ENCODE assay signal across 2 cellular contexts in the genomic region with DNA sequence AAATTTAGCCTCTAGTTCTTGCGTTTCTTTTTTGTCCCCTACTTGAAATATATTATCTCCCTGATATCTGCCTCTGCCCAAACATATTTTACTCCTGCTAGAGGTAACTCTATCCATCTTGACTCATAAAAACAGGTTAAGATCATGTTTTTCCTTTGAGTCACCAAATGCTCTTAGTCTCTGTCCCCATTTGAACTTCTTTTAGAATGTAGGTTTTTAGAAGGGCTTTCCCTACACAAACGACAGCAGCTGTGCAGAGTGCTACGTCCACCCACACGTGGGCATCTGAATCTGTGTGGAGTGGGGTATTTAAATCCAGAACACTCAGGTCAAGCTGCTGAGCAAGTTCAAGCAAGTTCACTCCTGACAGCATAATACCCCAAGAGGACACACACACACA.
A peak's percentile ranks its signal among the peaks of the same experiment; 100 is the strongest.
TF ChIP-seq lines count a peak whose summit lies in the region.

No MANE protein-coding gene starts in this region.

TF ChIP-seq in HCT116, 20 proteins besides CTCF, POLR2A, EP300 and RAD21 (continued from another document):
- TF ChIP-seq, protein P1, sequence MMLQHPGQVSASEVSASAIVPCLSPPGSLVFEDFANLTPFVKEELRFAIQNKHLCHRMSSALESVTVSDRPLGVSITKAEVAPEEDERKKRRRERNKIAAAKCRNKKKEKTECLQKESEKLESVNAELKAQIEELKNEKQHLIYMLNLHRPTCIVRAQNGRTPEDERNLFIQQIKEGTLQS (IDR thresholded peaks at IDR 0.05) = no peak
- TF ChIP-seq SP1 (IDR thresholded peaks at IDR 0.05; ENCODE audit: low read depth) = no peak

TF ChIP-seq in SK-N-SH, 30 proteins besides CTCF, POLR2A, EP300 and RAD21 (continued from another document):
- peak; percentile 66 for TF ChIP-seq TCF12 (IDR thresholded peaks at IDR 0.05)
- TF ChIP-seq, protein P2, sequence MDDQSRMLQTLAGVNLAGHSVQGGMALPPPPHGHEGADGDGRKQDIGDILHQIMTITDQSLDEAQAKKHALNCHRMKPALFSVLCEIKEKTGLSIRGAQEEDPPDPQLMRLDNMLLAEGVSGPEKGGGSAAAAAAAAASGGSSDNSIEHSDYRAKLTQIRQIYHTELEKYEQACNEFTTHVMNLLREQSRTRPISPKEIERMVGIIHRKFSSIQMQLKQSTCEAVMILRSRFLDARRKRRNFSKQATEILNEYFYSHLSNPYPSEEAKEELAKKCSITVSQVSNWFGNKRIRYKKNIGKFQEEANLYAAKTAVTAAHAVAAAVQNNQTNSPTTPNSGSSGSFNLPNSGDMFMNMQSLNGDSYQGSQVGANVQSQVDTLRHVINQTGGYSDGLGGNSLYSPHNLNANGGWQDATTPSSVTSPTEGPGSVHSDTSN (IDR thresholded peaks at IDR 0.05) = peak; percentile 63
- TF ChIP-seq, protein P3, sequence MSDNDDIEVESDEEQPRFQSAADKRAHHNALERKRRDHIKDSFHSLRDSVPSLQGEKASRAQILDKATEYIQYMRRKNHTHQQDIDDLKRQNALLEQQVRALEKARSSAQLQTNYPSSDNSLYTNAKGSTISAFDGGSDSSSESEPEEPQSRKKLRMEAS (IDR thresholded peaks at IDR 0.05; ENCODE audit: low read depth) = 0 out of 2 replicates have a peak, but pooled peaks have one; percentile 35
- no peak for TF ChIP-seq SIN3A (IDR thresholded peaks at IDR 0.05; ENCODE audit: borderline replicate concordance, low read depth, low read length)
- no peak for TF ChIP-seq MEF2A (IDR thresholded peaks at IDR 0.05; ENCODE audit: borderline replicate concordance, low read depth)
- peak; percentile 30; the same call in 1 of the 2 replicates for TF ChIP-seq POLR2AphosphoS5 (IDR thresholded peaks at IDR 0.05; ENCODE audit: low read depth, low read length)
- TF ChIP-seq EZH2phosphoT487 (IDR thresholded peaks at IDR 0.05; ENCODE audit: borderline replicate concordance, low read depth) = no peak
- TF ChIP-seq RXRA (IDR thresholded peaks at IDR 0.05; ENCODE audit: borderline replicate concordance, low read depth) = peak; percentile 92
- peak; percentile 15; the same call in 1 of the 2 replicates for TF ChIP-seq TEAD4 (IDR thresholded peaks at IDR 0.05; ENCODE audit: borderline replicate concordance, insufficient read depth)
- no peak for TF ChIP-seq RCOR1 (IDR thresholded peaks at IDR 0.05; ENCODE audit: low read length)
- TF ChIP-seq, protein P4, sequence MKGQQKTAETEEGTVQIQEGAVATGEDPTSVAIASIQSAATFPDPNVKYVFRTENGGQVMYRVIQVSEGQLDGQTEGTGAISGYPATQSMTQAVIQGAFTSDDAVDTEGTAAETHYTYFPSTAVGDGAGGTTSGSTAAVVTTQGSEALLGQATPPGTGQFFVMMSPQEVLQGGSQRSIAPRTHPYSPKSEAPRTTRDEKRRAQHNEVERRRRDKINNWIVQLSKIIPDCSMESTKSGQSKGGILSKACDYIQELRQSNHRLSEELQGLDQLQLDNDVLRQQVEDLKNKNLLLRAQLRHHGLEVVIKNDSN (IDR thresholded peaks at IDR 0.05; ENCODE audit: borderline replicate concordance, low read depth) = 0 out of 2 replicates have a peak, but pooled peaks have one; percentile 11
